In genomic region chrX:130103605-130104004, GRCh38 we compare ENCODE assay signal across 20 cellular contexts. TPM values are rescaled to one million over a fixed set of nuclear protein-coding genes. Genes with fewer than 3 reads are reported as not detected.
DNase-seq lines count a peak whose midpoint lies in the region; ATAC-seq and TF ChIP-seq lines count a peak whose summit lies in the region.
"Had no signal": no experiment of that assay in that cellular context is flagged by ENCODE, and none has a peak within 500 bp of the region (broad histone marks: within the 10 kb centered on the region; RNA-seq: fewer than 3 reads in every experiment).

No MANE protein-coding gene starts in this region.

- CTCF ChIA-PET in activated CD4-positive, alpha-beta memory T cell treated with anti-CD3 and anti-CD28 coated beads, Interleukin-2, amount 10 ng/mL, durations not matched to agents 7 days and 5 days (lab: Charles Lee): interaction anchor here (0.7 to 1.3 kb wide), 3 partner anchors 24 to 484 kb away, joined by 3 read pairs; no protein-coding TSS in a partner anchor

- H3K36me3 ChIP-seq in left ventricle myocardium inferior (no peaks in the 10 kb centered on the region), SJCRH30 (no peaks in the 10 kb centered on the region), subcutaneous abdominal adipose tissue (ENCODE audit: control insufficient read depth in 5 of 5, insufficient read depth in 5 of 5, low read length in 5 of 5) (no peaks in the 10 kb centered on the region)
- H3K36me3 ChIP-seq: Peyer's patch had no signal

- POLR2A ChIA-PET in activated CD4-positive, alpha-beta memory T cell treated with anti-CD3 and anti-CD28 coated beads, Interleukin-2, amount 10 ng/mL, durations not matched to agents 7 days and 5 days (lab: Charles Lee): interaction anchor here (2.8 kb wide), 1 partner anchor 18 kb away, joined by 14 read pairs; no protein-coding TSS in a partner anchor

- H3K9me3 ChIP-seq in left ventricle myocardium inferior (replicated peaks): no peaks in the 10 kb centered on the region
- H3K9me3 ChIP-seq in SJCRH30 (replicated peaks): no peaks in the 10 kb centered on the region
- no peaks in the 10 kb centered on the region for H3K9me3 ChIP-seq in subcutaneous abdominal adipose tissue (ENCODE audit: control insufficient read depth in 5 of 5, low read length in 5 of 5)
- H3K9me3 ChIP-seq: A549, BLaER1, Peyer's patch had no signal

- peak overlapping the region in 1 of 5 donors; percentile 49 for H3K4me3 Mint-ChIP-seq in immature natural killer cell
- H3K4me3 Mint-ChIP-seq in activated CD4-positive, alpha-beta memory T cell treated with anti-CD3 and anti-CD28 coated beads, Interleukin-2, amount 10 ng/mL, durations not matched to agents 7 days and 5 days: no peak overlapping the region
- H3K4me3 Mint-ChIP-seq in HFFc6: no peak overlapping the region

- H3K27ac Mint-ChIP-seq in immature natural killer cell: peak overlapping the region in 4 of 6 donors; percentile 55 to 70 (median 67)
- no peak overlapping the region for H3K27ac Mint-ChIP-seq in activated CD4-positive, alpha-beta memory T cell treated with anti-CD3 and anti-CD28 coated beads, Interleukin-2, amount 10 ng/mL, durations not matched to agents 7 days and 5 days
- H3K27ac Mint-ChIP-seq in HFFc6: no peak overlapping the region

- H3K4me1 Mint-ChIP-seq in immature natural killer cell: peaks cover 90 to 94% of the 10 kb centered on the region in 2 donors
- peaks cover 68% of the 10 kb centered on the region for H3K4me1 Mint-ChIP-seq in activated CD4-positive, alpha-beta memory T cell treated with anti-CD3 and anti-CD28 coated beads, Interleukin-2, amount 10 ng/mL, durations not matched to agents 7 days and 5 days
- peaks cover 56% of the 10 kb centered on the region for H3K4me1 Mint-ChIP-seq in HFFc6 (ENCODE audit: low read depth)

- H3K4me1 ChIP-seq in left ventricle myocardium inferior (peaks cover 34% of the 10 kb centered on the region), SJCRH30 (peaks cover 4% of the 10 kb centered on the region; the same call in 1 of the 2 replicates), subcutaneous abdominal adipose tissue (ENCODE audit: control insufficient read depth in 5 of 5, insufficient read depth in 5 of 5, low read length in 5 of 5) (peaks cover 7 to 57% (median 51%) of the 10 kb centered on the region in 5 donors)

- H3K36me3 Mint-ChIP-seq in immature natural killer cell (peaks cover 0 to 4% (median 0%) of the 10 kb centered on the region in 3 donors), HFFc6 (ENCODE audit: low read depth) (peaks cover 4% of the 10 kb centered on the region; the same call in 1 of the 2 replicates)
- peaks cover 26% of the 10 kb centered on the region for H3K36me3 Mint-ChIP-seq in activated CD4-positive, alpha-beta memory T cell treated with anti-CD3 and anti-CD28 coated beads, Interleukin-2, amount 10 ng/mL, durations not matched to agents 7 days and 5 days (ENCODE audit: low read depth)

- H3K27ac ChIP-seq in left ventricle myocardium inferior (replicated peaks) (peak overlapping the region; percentile 12), SJCRH30 (no peak overlapping the region), subcutaneous abdominal adipose tissue (ENCODE audit: low read depth, low read length) (peak overlapping the region; percentile 62)
- H3K27ac ChIP-seq: A549, BLaER1, Peyer's patch had no signal

- no peak overlapping the region for H3K4me3 ChIP-seq in left ventricle myocardium inferior
- H3K4me3 ChIP-seq in SJCRH30: no peak overlapping the region
- no peak overlapping the region for H3K4me3 ChIP-seq in subcutaneous abdominal adipose tissue (ENCODE audit: low read depth in 1 of 5, low read length in 5 of 5)
- H3K4me3 ChIP-seq: A549, BLaER1, Peyer's patch had no signal

- TF ChIP-seq CTCF in left ventricle myocardium inferior (IDR thresholded peaks at IDR 0.05; ENCODE audit: borderline replicate concordance) (no peak), HFFc6 (IDR thresholded peaks at IDR 0.05) (no peak)

- H3K9me3 Mint-ChIP-seq in immature natural killer cell (no peaks in the 10 kb centered on the region), HFFc6 (no peaks in the 10 kb centered on the region)
- H3K9me3 Mint-ChIP-seq in activated CD4-positive, alpha-beta memory T cell treated with anti-CD3 and anti-CD28 coated beads, Interleukin-2, amount 10 ng/mL, durations not matched to agents 7 days and 5 days: no peaks in the 10 kb centered on the region

- DNase-seq in left ventricle myocardium inferior: no peak
- no peak for DNase-seq in Right ventricle myocardium superior
- DNase-seq in SJCRH30: peak; percentile 68
- no peak for DNase-seq in immature natural killer cell
- no peak for DNase-seq in activated CD4-positive, alpha-beta memory T cell treated with anti-CD3 and anti-CD28 coated beads, Interleukin-2, amount 10 ng/mL, durations not matched to agents 7 days and 5 days
- no peak for DNase-seq in NCI-H446 treated with DMSO at 0.1 percent for 48 hours (lab: John Stamatoyannopoulos, UW)
- no peak for DNase-seq in HFFc6
- DNase-seq: DMS79; Kasumi-1; NCI-H1092 treated with DMSO at 0.1 percent for 48 hours; NCI-H1694; NCI-H2081 treated with DMSO at 0.1 percent for 48 hours; NCI-H524; NK-92 treated with Interleukin-12 subunit alpha and Interleukin-12 subunit beta, amount 100 ng/mL, for 24 hours; Peyer's patch; T-helper 1 cell had no signal

- peaks cover 0 to 6% (median 0%) of the 10 kb centered on the region in 3 donors for H3K27me3 Mint-ChIP-seq in immature natural killer cell (ENCODE audit: low read depth in 3 of 3)
- no peaks in the 10 kb centered on the region for H3K27me3 Mint-ChIP-seq in activated CD4-positive, alpha-beta memory T cell treated with anti-CD3 and anti-CD28 coated beads, Interleukin-2, amount 10 ng/mL, durations not matched to agents 7 days and 5 days
- H3K27me3 Mint-ChIP-seq in HFFc6 (ENCODE audit: insufficient read depth): no peaks in the 10 kb centered on the region

- H3K27me3 ChIP-seq in left ventricle myocardium inferior (ENCODE audit: low read depth) (no peaks in the 10 kb centered on the region), SJCRH30 (no peaks in the 10 kb centered on the region), subcutaneous abdominal adipose tissue (ENCODE audit: control insufficient read depth in 5 of 5, insufficient read depth in 4 of 5, low read length in 5 of 5) (peaks cover 2 to 19% (median 9%) of the 10 kb centered on the region in 5 donors)
- H3K27me3 ChIP-seq: Peyer's patch had no signal

- H3K9ac ChIP-seq in subcutaneous abdominal adipose tissue (ENCODE audit: low read length in 5 of 5): no peak overlapping the region
- H3K9ac ChIP-seq: BLaER1 had no signal

- intact Hi-C loops in left ventricle myocardium inferior (cut with micrococcal nuclease) (no loop called here), Right ventricle myocardium superior (cut with DNase I) (no loop called here)

- ATAC-seq in Right ventricle myocardium superior (ENCODE audit: poor library complexity): no peak
- ATAC-seq: A549, Right ventricle myocardium inferior had no signal

RNA-seq across cellular contexts. Expression of gene ELF4, which starts 6.7 kb away (rescaled TPM):
- total RNA-seq in left ventricle myocardium inferior (2.2 TPM), Right ventricle myocardium superior (2.0 TPM)
- 5.3 and 5.5 TPM in 2 replicates for total RNA-seq in SJCRH30 (2014; rRNA removed; shearing (Covaris generic))
- polyA plus RNA-seq in immature natural killer cell: 10 to 100 TPM; 12.3 to 44.9 (median 14.7) TPM
- 10 to 100 TPM; 48.0 to 48.7 TPM for total RNA-seq in activated CD4-positive, alpha-beta memory T cell treated with anti-CD3 and anti-CD28 coated beads, Interleukin-2, amount 10 ng/mL, durations not matched to agents 7 days and 5 days
- 10 to 100 TPM; 21.9 to 35.9 (median 31.4) TPM for total RNA-seq in HFFc6 (2021; fragmentation: NEBNext Ultra II Directional; extraction: Animal tissue kit (Norgen Biotek cat#: 25700))

Comparison
In these comparisons a context has a peak if more than half of its experiments do, and no peak if none do; other contexts are left out.
1. DNase-seq: peak in SJCRH30 (2 of 2); none in left ventricle myocardium inferior (single experiment), Right ventricle myocardium superior (single experiment), immature natural killer cell (0 of 3), activated CD4-positive, alpha-beta memory T cell treated with anti-CD3 and anti-CD28 coated beads, Interleukin-2, amount 10 ng/mL, durations not matched to agents 7 days and 5 days (single experiment), NCI-H446 treated with DMSO at 0.1 percent for 48 hours (single experiment) and HFFc6 (single experiment).
2. H3K27ac Mint-ChIP-seq: peak in immature natural killer cell (4 of 6); none in activated CD4-positive, alpha-beta memory T cell treated with anti-CD3 and anti-CD28 coated beads, Interleukin-2, amount 10 ng/mL, durations not matched to agents 7 days and 5 days (single experiment) and HFFc6 (single experiment).